9 cellular contexts compared by ENCODE assay signal in genomic region chr1:173205146-173206051, GRCh38. TPM values are rescaled to one million over a fixed set of nuclear protein-coding genes. Genes with fewer than 3 reads are reported as not detected.
DNase-seq lines count a peak whose midpoint lies in the region; ATAC-seq, FAIRE-seq and TF ChIP-seq lines count a peak whose summit lies in the region.
"Had no signal": no experiment of that assay in that cellular context is flagged by ENCODE, and none has a peak within 500 bp of the region (broad histone marks: within the 10 kb centered on the region; RNA-seq: fewer than 3 reads in every experiment).

No MANE protein-coding gene starts in this region.

- peaks cover 0 to 22% of the 10 kb centered on the region in 2 donors for H3K4me1 ChIP-seq in left lung
- H3K4me1 ChIP-seq in kidney (ENCODE audit: control insufficient read depth in 1 of 2, insufficient read depth in 1 of 2, low read depth in 1 of 2, low read length in 2 of 2), result peaks cover 5 to 14% of the 10 kb centered on the region in 2 donors
- H3K4me1 ChIP-seq: SJSA1 had no signal

- peak in 8 of 10 experiments; percentile 9 to 44 (median 20) for DNase-seq in CD4-positive, alpha-beta T cell
- peak; percentile 65 for DNase-seq in activated effector memory CD4-positive, alpha-beta T cell treated with anti-CD3 and anti-CD28 coated beads, Interleukin-2, amount 50 U/mL, for 16 hours
- DNase-seq in left lung (no peak), D721Med (ENCODE audit: insufficient read length, low spot score) (no peak), substantia nigra (lab: John Stamatoyannopoulos, UW) (no peak), kidney (no peak), NCI-H2196 (lab: John Stamatoyannopoulos, UW; ENCODE audit: unreplicated experiment) (no peak)

- FAIRE-seq in D721Med (lab: Jason Lieb, UNC) (no peak), kidney (lab: Jason Lieb, UNC) (no peak)

- peak overlapping the region; percentile 71 for H3K4me3 Mint-ChIP-seq in CD4-positive, alpha-beta T cell

- H3K36me3 Mint-ChIP-seq in CD4-positive, alpha-beta T cell (ENCODE audit: low read depth), result no peaks in the 10 kb centered on the region

- CTCF ChIA-PET in CD4-positive, alpha-beta T cell (lab: Charles Lee), result interaction anchor here (0.9 kb wide), 1 partner anchor 17 kb away, joined by 3 read pairs; no protein-coding TSS in a partner anchor

- H3K4me3 ChIP-seq in left lung (no peak overlapping the region), kidney (ENCODE audit: low read length in 2 of 2) (no peak overlapping the region)
- H3K4me3 ChIP-seq: SJSA1 had no signal

- H3K27ac Mint-ChIP-seq in CD4-positive, alpha-beta T cell, result peak overlapping the region; percentile 86

- no peak for TF ChIP-seq CTCF in CD4-positive, alpha-beta T cell (IDR thresholded peaks at IDR 0.05)
- no peak for TF ChIP-seq CTCF in left lung (IDR thresholded peaks at IDR 0.05)
- TF ChIP-seq CTCF in D721Med (IDR thresholded peaks at IDR 0.05; ENCODE audit: insufficient read depth, missing control alignments), result no peak
- no peak for TF ChIP-seq CTCF in kidney (IDR thresholded peaks at IDR 0.05; ENCODE audit: borderline replicate concordance, extremely low read depth, insufficient read depth)

- no peaks in the 10 kb centered on the region for H3K9me3 ChIP-seq in CD4-positive, alpha-beta T cell (ENCODE audit: control insufficient read depth, low read length)
- H3K9me3 ChIP-seq in left lung, result no peaks in the 10 kb centered on the region
- no peaks in the 10 kb centered on the region for H3K9me3 ChIP-seq in kidney (ENCODE audit: control insufficient read depth in 1 of 2, low read length in 2 of 2)
- H3K9me3 ChIP-seq: SJSA1 had no signal

- H3K9me3 Mint-ChIP-seq in CD4-positive, alpha-beta T cell, result no peaks in the 10 kb centered on the region

- H3K27me3 Mint-ChIP-seq in CD4-positive, alpha-beta T cell, result no peaks in the 10 kb centered on the region

- peak; percentile 86 for ATAC-seq in CD4-positive, alpha-beta T cell (ENCODE audit: poor library complexity)
- ATAC-seq in HG03066 (IDR thresholded peaks at IDR 0.05; ENCODE audit: low read depth, unreplicated experiment), result peak; percentile 46
- ATAC-seq in left lung, result peak; percentile 37

- peaks cover 49% of the 10 kb centered on the region for H3K4me1 Mint-ChIP-seq in CD4-positive, alpha-beta T cell (ENCODE audit: low read depth)

- H3K27me3 ChIP-seq in CD4-positive, alpha-beta T cell (ENCODE audit: control insufficient read depth, insufficient read depth, low read length), result no peaks in the 10 kb centered on the region
- no peaks in the 10 kb centered on the region for H3K27me3 ChIP-seq in left lung
- H3K27me3 ChIP-seq: SJSA1 had no signal

- H3K36me3 ChIP-seq in left lung (no peaks in the 10 kb centered on the region), kidney (ENCODE audit: control insufficient read depth in 1 of 2, insufficient read depth in 2 of 2, low read length in 2 of 2) (no peaks in the 10 kb centered on the region)
- H3K36me3 ChIP-seq: SJSA1 had no signal

- H3K9ac ChIP-seq in kidney (ENCODE audit: low read length in 2 of 2), result no peak overlapping the region

- no peak overlapping the region for H3K27ac ChIP-seq in CD4-positive, alpha-beta T cell (ENCODE audit: low read depth, low read length)
- H3K27ac ChIP-seq in left lung, result no peak overlapping the region
- no peak overlapping the region for H3K27ac ChIP-seq in substantia nigra (ENCODE audit: low read depth, low read length, poor library complexity, severe bottlenecking)
- no peak overlapping the region for H3K27ac ChIP-seq in kidney (ENCODE audit: low read depth in 2 of 2, low read length in 2 of 2)
- H3K27ac ChIP-seq: SJSA1 had no signal

- POLR2A ChIA-PET in CD4-positive, alpha-beta T cell (lab: Charles Lee), result interaction anchor here (0.6 to 1.6 kb wide), 7 partner anchors 12 to 1794 kb away, joined by 3 to 8 read pairs (median 4); no protein-coding TSS in a partner anchor

- intact Hi-C loops in CD4-positive, alpha-beta T cell (cut with DNase I, micrococcal nuclease), result loop anchor here in 1 of 2 experiments (10.0 kb wide), 1 partner anchor 371 kb away; no protein-coding TSS in a partner anchor
- intact Hi-C loops in left lung (cut with DNase I) (loop anchor here (5.0 to 10.0 kb wide), 2 partner anchors 381 to 458 kb away; no protein-coding TSS in a partner anchor), kidney (cut with DNase I) (loop anchor here (5.0 kb wide), 1 partner anchor 378 kb away; no protein-coding TSS in a partner anchor)

RNA-seq across cellular contexts. Expression of gene TNFSF4, which starts 1.7 kb away (rescaled TPM):
- under 1 TPM; 0.17 to 0.33 TPM for total RNA-seq in CD4-positive, alpha-beta T cell
- total RNA-seq in left lung (1 to 10 TPM in 1 of 2 donors, under 1 TPM in 1; 0.73 to 1.3 TPM), kidney (1.3 TPM)
- polyA plus RNA-seq in kidney (ENCODE audit: insufficient read depth, low read depth, low replicate concordance), result 0.58 TPM

Comparison
In these comparisons a context has a peak if more than half of its experiments do, and no peak if none do; other contexts are left out.
1. DNase-seq: peak in CD4-positive, alpha-beta T cell (8 of 10) and activated effector memory CD4-positive, alpha-beta T cell treated with anti-CD3 and anti-CD28 coated beads, Interleukin-2, amount 50 U/mL, for 16 hours (single experiment); none in left lung (0 of 2), D721Med (single experiment), substantia nigra (0 of 49), kidney (single experiment) and NCI-H2196 (single experiment).
2. Peak in every context shown above with its lines, with median percentiles within 50 percentile points of each other: ATAC-seq.